In genomic region chr9:88307136-88307535, GRCh38 we compare ENCODE assay signal across 20 cellular contexts.
A peak's percentile ranks its signal among the peaks of the same experiment; 100 is the strongest.
DNase-seq lines count a peak whose midpoint lies in the region; ATAC-seq and TF ChIP-seq lines count a peak whose summit lies in the region.
"Had no signal": no experiment of that assay in that cellular context is flagged by ENCODE, and none has a peak within 500 bp of the region (broad histone marks: within the 10 kb centered on the region; RNA-seq: fewer than 3 reads in every experiment).

No MANE protein-coding gene starts in this region.

- H3K27ac Mint-ChIP-seq in activated CD4-positive, alpha-beta T cell treated with anti-CD3 and anti-CD28 coated beads, Interleukin-2, amount 10 ng/mL, durations not matched to agents 24 days and 14 days, result peak overlapping the region; percentile 31
- H3K27ac Mint-ChIP-seq in activated T-helper 1 cell treated with anti-CD3 and anti-CD28 coated beads, Interleukin-12 subunit alpha, Interleukin-12 subunit beta, Interleukin-2, Interleukin-4 antibody, amounts not matched to agents 30 ng/mL and 10 ng/mL and 1 ng/mL, durations not matched to agents 14 hours and 24 hours and 36 hours, result peak overlapping the region; percentile 59
- H3K27ac Mint-ChIP-seq: CD8-positive, alpha-beta T cell; IgD-negative memory B cell had no signal

- peaks cover 74% of the 10 kb centered on the region for H3K4me1 Mint-ChIP-seq in activated CD4-positive, alpha-beta T cell treated with anti-CD3 and anti-CD28 coated beads, Interleukin-2, amount 10 ng/mL, durations not matched to agents 24 days and 14 days
- peaks cover 79% of the 10 kb centered on the region for H3K4me1 Mint-ChIP-seq in activated T-helper 1 cell treated with anti-CD3 and anti-CD28 coated beads, Interleukin-12 subunit alpha, Interleukin-12 subunit beta, Interleukin-2, Interleukin-4 antibody, amounts not matched to agents 30 ng/mL and 10 ng/mL and 1 ng/mL, durations not matched to agents 14 hours and 24 hours and 36 hours (ENCODE audit: low read depth)

- peaks cover 0 to 13% (median 0%) of the 10 kb centered on the region in 9 donors for H3K4me1 ChIP-seq in heart right ventricle

- 50 to 69% methylated on average over 7 of the region's 7 CpGs for WGBS in heart right ventricle, 2 donors

- H3K36me3 Mint-ChIP-seq in activated CD4-positive, alpha-beta T cell treated with anti-CD3 and anti-CD28 coated beads, Interleukin-2, amount 10 ng/mL, durations not matched to agents 24 days and 14 days (ENCODE audit: low read depth), result peaks cover 8% of the 10 kb centered on the region
- peaks cover 10% of the 10 kb centered on the region for H3K36me3 Mint-ChIP-seq in activated T-helper 1 cell treated with anti-CD3 and anti-CD28 coated beads, Interleukin-12 subunit alpha, Interleukin-12 subunit beta, Interleukin-2, Interleukin-4 antibody, amounts not matched to agents 30 ng/mL and 10 ng/mL and 1 ng/mL, durations not matched to agents 14 hours and 24 hours and 36 hours (ENCODE audit: low read depth)
- H3K36me3 Mint-ChIP-seq: CD8-positive, alpha-beta T cell; IgD-negative memory B cell had no signal

- H3K27me3 Mint-ChIP-seq in activated CD4-positive, alpha-beta T cell treated with anti-CD3 and anti-CD28 coated beads, Interleukin-2, amount 10 ng/mL, durations not matched to agents 24 days and 14 days, result no peaks in the 10 kb centered on the region
- peaks cover 3% of the 10 kb centered on the region for H3K27me3 Mint-ChIP-seq in activated T-helper 1 cell treated with anti-CD3 and anti-CD28 coated beads, Interleukin-12 subunit alpha, Interleukin-12 subunit beta, Interleukin-2, Interleukin-4 antibody, amounts not matched to agents 30 ng/mL and 10 ng/mL and 1 ng/mL, durations not matched to agents 14 hours and 24 hours and 36 hours (ENCODE audit: insufficient read depth)

- no peaks in the 10 kb centered on the region for H3K9me3 ChIP-seq in heart right ventricle

- H3K9me3 Mint-ChIP-seq in activated CD4-positive, alpha-beta T cell treated with anti-CD3 and anti-CD28 coated beads, Interleukin-2, amount 10 ng/mL, durations not matched to agents 24 days and 14 days, result peaks cover 14% of the 10 kb centered on the region
- H3K9me3 Mint-ChIP-seq in activated T-helper 1 cell treated with anti-CD3 and anti-CD28 coated beads, Interleukin-12 subunit alpha, Interleukin-12 subunit beta, Interleukin-2, Interleukin-4 antibody, amounts not matched to agents 30 ng/mL and 10 ng/mL and 1 ng/mL, durations not matched to agents 14 hours and 24 hours and 36 hours, result peaks cover 6% of the 10 kb centered on the region
- H3K9me3 Mint-ChIP-seq: CD8-positive, alpha-beta T cell had no signal

- H3K27ac ChIP-seq in heart right ventricle, result no peak overlapping the region

- intact Hi-C loops in activated CD4-positive, alpha-beta T cell treated with anti-CD3 and anti-CD28 coated beads, Interleukin-2, amount 10 ng/mL, durations not matched to agents 24 days and 14 days (cut with micrococcal nuclease), result loop anchor here (10.0 kb wide), 1 partner anchor 128 kb away; no protein-coding TSS in a partner anchor
- intact Hi-C loops in activated T-helper 1 cell treated with anti-CD3 and anti-CD28 coated beads, Interleukin-12 subunit alpha, Interleukin-12 subunit beta, Interleukin-2, Interleukin-4 antibody, amounts not matched to agents 30 ng/mL and 10 ng/mL and 1 ng/mL, durations not matched to agents 14 hours and 24 hours and 36 hours (cut with micrococcal nuclease), result loop anchor here (5.0 to 10.0 kb wide), 2 partner anchors 1008 to 1360 kb away; partner anchors contain the start of genes CKS2, GAS1 and SECISBP2
- intact Hi-C loops in heart right ventricle (cut with DNase I) (no loop called here), sciatic nerve (cut with DNase I) (no loop called here)

- peaks cover 0 to 7% (median 0%) of the 10 kb centered on the region in 7 donors for H3K27me3 ChIP-seq in heart right ventricle

- no peak for DNase-seq in activated CD4-positive, alpha-beta T cell treated with anti-CD3 and anti-CD28 coated beads, Interleukin-2, amount 10 ng/mL, durations not matched to agents 24 days and 14 days
- no peak for DNase-seq in activated CD4-positive, alpha-beta T cell treated with anti-CD3 and anti-CD28 coated beads, Interleukin-2, amount 50 U/mL, for 4 hours
- no peak for DNase-seq in activated T-helper 1 cell treated with anti-CD3 and anti-CD28 coated beads, Interleukin-12 subunit alpha, Interleukin-12 subunit beta, Interleukin-2, Interleukin-4 antibody, amounts not matched to agents 30 ng/mL and 10 ng/mL and 1 ng/mL, durations not matched to agents 14 hours and 24 hours and 36 hours (ENCODE audit: low spot score)
- DNase-seq in heart right ventricle (peak; percentile 12 to 39), sciatic nerve (ENCODE audit: low spot score) (peak; percentile 10), NOMO-1 (lab: John Stamatoyannopoulos, UW; ENCODE audit: unreplicated experiment in 2 of 2) (no peak)
- DNase-seq in NK-92 treated with Interleukin-12 subunit alpha and Interleukin-12 subunit beta, amount 100 ng/mL, for 24 hours (lab: John Stamatoyannopoulos, UW), result no peak
- DNase-seq: 8988T; C1 segment of cervical spinal cord; CD8-positive, alpha-beta T cell; DND-41; MV-4-11; NCI-H1105 treated with DMSO at 0.1 percent for 48 hours; NCI-H2081; NCI-H2171; NCI-H345; NCI-H524; NCI-H774 had no signal

- ATAC-seq in heart right ventricle (peak; percentile 34 to 92 (median 78)), sciatic nerve (no peak), HG03045 (IDR thresholded peaks at IDR 0.05; ENCODE audit: unreplicated experiment) (no peak)
- ATAC-seq: CD8-positive, alpha-beta T cell had no signal

- H3K36me3 ChIP-seq in heart right ventricle, result no peaks in the 10 kb centered on the region

- no peak overlapping the region for H3K4me3 ChIP-seq in heart right ventricle

- H3K4me3 Mint-ChIP-seq in activated CD4-positive, alpha-beta T cell treated with anti-CD3 and anti-CD28 coated beads, Interleukin-2, amount 10 ng/mL, durations not matched to agents 24 days and 14 days, result no peak overlapping the region
- peak overlapping the region; percentile 0 for H3K4me3 Mint-ChIP-seq in activated T-helper 1 cell treated with anti-CD3 and anti-CD28 coated beads, Interleukin-12 subunit alpha, Interleukin-12 subunit beta, Interleukin-2, Interleukin-4 antibody, amounts not matched to agents 30 ng/mL and 10 ng/mL and 1 ng/mL, durations not matched to agents 14 hours and 24 hours and 36 hours
- H3K4me3 Mint-ChIP-seq: CD8-positive, alpha-beta T cell; IgD-negative memory B cell had no signal

- TF ChIP-seq CTCF in heart right ventricle (IDR thresholded peaks at IDR 0.05), result no peak

Comparison
In these comparisons a context has a peak if more than half of its experiments do, and no peak if none do; other contexts are left out.
1. DNase-seq: peak in heart right ventricle (2 of 2) and sciatic nerve (single experiment); none in activated CD4-positive, alpha-beta T cell treated with anti-CD3 and anti-CD28 coated beads, Interleukin-2, amount 10 ng/mL, durations not matched to agents 24 days and 14 days (single experiment), activated CD4-positive, alpha-beta T cell treated with anti-CD3 and anti-CD28 coated beads, Interleukin-2, amount 50 U/mL, for 4 hours (0 of 2), activated T-helper 1 cell treated with anti-CD3 and anti-CD28 coated beads, Interleukin-12 subunit alpha, Interleukin-12 subunit beta, Interleukin-2, Interleukin-4 antibody, amounts not matched to agents 30 ng/mL and 10 ng/mL and 1 ng/mL, durations not matched to agents 14 hours and 24 hours and 36 hours (single experiment), NK-92 treated with Interleukin-12 subunit alpha and Interleukin-12 subunit beta, amount 100 ng/mL, for 24 hours (single experiment) and NOMO-1 (0 of 2).
2. ATAC-seq: peak in heart right ventricle (8 of 8); none in sciatic nerve (single experiment) and HG03045 (single experiment).
3. intact Hi-C loops: an anchor here in activated CD4-positive, alpha-beta T cell treated with anti-CD3 and anti-CD28 coated beads, Interleukin-2, amount 10 ng/mL, durations not matched to agents 24 days and 14 days (10.0 kb wide) and activated T-helper 1 cell treated with anti-CD3 and anti-CD28 coated beads, Interleukin-12 subunit alpha, Interleukin-12 subunit beta, Interleukin-2, Interleukin-4 antibody, amounts not matched to agents 30 ng/mL and 10 ng/mL and 1 ng/mL, durations not matched to agents 14 hours and 24 hours and 36 hours (5.0 to 10.0 kb wide); none called in heart right ventricle and sciatic nerve.